ENCODE assay signal across 22 cellular contexts in genomic region chr1:1680031-1680911, GRCh38. TPM values are rescaled to one million over a fixed set of nuclear protein-coding genes. Genes with fewer than 3 reads are reported as not detected.
DNase-seq lines count a peak whose midpoint lies in the region; ATAC-seq and TF ChIP-seq lines count a peak whose summit lies in the region.
"Had no signal": no experiment of that assay in that cellular context is flagged by ENCODE, and none has a peak within 500 bp of the region (broad histone marks: within the 10 kb centered on the region; RNA-seq: fewer than 3 reads in every experiment).

No MANE protein-coding gene starts in this region.

- H3K79me1 ChIP-seq in trophoblast cell (ENCODE audit: low read length) = no peaks in the 10 kb centered on the region

- H3K9me3 ChIP-seq in SK-N-SH (no peaks in the 10 kb centered on the region), Karpas-422 (ENCODE audit: low read length) (no peaks in the 10 kb centered on the region), trophoblast cell (ENCODE audit: insufficient read depth, low read depth, low read length) (no peaks in the 10 kb centered on the region)
- H3K9me3 ChIP-seq: pancreas, tibial nerve had no signal

- no peak overlapping the region for H3K4me2 ChIP-seq in SK-N-SH
- H3K4me2 ChIP-seq in Karpas-422 (ENCODE audit: low read depth, low read length, poor library complexity, severe bottlenecking) = no peak overlapping the region
- no peak overlapping the region for H3K4me2 ChIP-seq in trophoblast cell (ENCODE audit: low read length)

- H2AFZ ChIP-seq in SK-N-SH (ENCODE audit: low read depth) = no peak overlapping the region
- H2AFZ ChIP-seq in Karpas-422 (ENCODE audit: low read length) = no peak overlapping the region
- H2AFZ ChIP-seq in trophoblast cell (ENCODE audit: insufficient read depth, low read length, poor library complexity) = no peak overlapping the region

- no peaks in the 10 kb centered on the region for H3K36me3 ChIP-seq in SK-N-SH (replicated peaks in 1 of 2; ENCODE audit: control insufficient read depth in 1 of 2, insufficient read depth in 2 of 2, low read length in 1 of 2)
- H3K36me3 ChIP-seq in Karpas-422 (ENCODE audit: insufficient read depth, low read length) = no peaks in the 10 kb centered on the region
- H3K36me3 ChIP-seq in trophoblast cell (ENCODE audit: control insufficient read depth in 1 of 2, insufficient read depth in 2 of 2, low read length in 2 of 2) = peaks cover 6% of the 10 kb centered on the region in 2 experiments
- H3K36me3 ChIP-seq: cardiac muscle cell, pancreas had no signal

- H3K14ac ChIP-seq in trophoblast cell (ENCODE audit: low read length) = no peak overlapping the region

- no peaks in the 10 kb centered on the region for H3F3A ChIP-seq in SK-N-SH (replicated peaks; ENCODE audit: insufficient read depth)

- H2BK120ac ChIP-seq in trophoblast cell (ENCODE audit: insufficient read depth, low read length, poor library complexity) = no peak overlapping the region

- H3K4me3 ChIP-seq in SK-N-SH (ENCODE audit: low read depth in 2 of 2, low read length in 1 of 2) (no peak overlapping the region), Karpas-422 (ENCODE audit: low read length) (no peak overlapping the region), trophoblast cell (ENCODE audit: low read depth, low read length) (no peak overlapping the region)
- H3K4me3 ChIP-seq: cardiac muscle cell, pancreas, tibial nerve had no signal

- TF ChIP-seq CTCF in SK-N-SH (IDR thresholded peaks at IDR 0.05) = no peak

- peaks cover 79% of the 10 kb centered on the region for H3K79me2 ChIP-seq in SK-N-SH (ENCODE audit: insufficient read depth)
- H3K79me2 ChIP-seq in Karpas-422 (ENCODE audit: low read length) = peaks cover 32% of the 10 kb centered on the region
- peaks cover 2% of the 10 kb centered on the region for H3K79me2 ChIP-seq in trophoblast cell (ENCODE audit: control insufficient read depth, insufficient read depth, low read length, poor library complexity)

- H3K27me3 ChIP-seq in SK-N-SH (ENCODE audit: insufficient read depth) (no peaks in the 10 kb centered on the region), Karpas-422 (ENCODE audit: low read length) (no peaks in the 10 kb centered on the region), trophoblast cell (ENCODE audit: insufficient read depth, low read length) (no peaks in the 10 kb centered on the region)
- H3K27me3 ChIP-seq: cardiac muscle cell, pancreas, tibial nerve had no signal

- H4K20me1 ChIP-seq in SK-N-SH (ENCODE audit: insufficient read depth) (peaks cover 11% of the 10 kb centered on the region; the same call in 1 of the 2 replicates), Karpas-422 (ENCODE audit: insufficient read depth, low read depth, low read length) (no peaks in the 10 kb centered on the region)

- 93% methylated on average over 24 of the region's 32 CpGs for WGBS in SK-N-SH (ENCODE audit: low lambda C conversion rate)
- WGBS in trophoblast cell (ENCODE audit: extremely low coverage, insufficient coverage, insufficient read length) = no CpG with 5 or more reads among the region's 32 CpGs

- H3K9me2 ChIP-seq in SK-N-SH (no peaks in the 10 kb centered on the region), Karpas-422 (replicated peaks; ENCODE audit: insufficient read depth, low read length) (no peaks in the 10 kb centered on the region)

- DNase-seq in SK-N-SH (peak; percentile 13), Karpas-422 (peak; percentile 31), trophoblast cell (no peak), GDM1 (lab: John Stamatoyannopoulos, UW) (no peak), HCEC 1CT (no peak)
- DNase-seq: activated CD4-positive, alpha-beta T cell treated with anti-CD3 and anti-CD28 coated beads for 48 hours; amniotic stem cell; COR-L47; DND-41; NCI-H1092 treated with DMSO at 0.1 percent for 48 hours; NCI-H2029 treated with DMSO at 0.1 percent for 48 hours; NCI-H82; stimulated activated CD4-positive, alpha-beta T cell treated with anti-CD3 and anti-CD28 coated beads, Interleukin-2, amount 100 ng/mL, for 24 hours; stimulated activated naive CD4-positive, alpha-beta T cell treated with Interleukin-2 at 50 U/mL for 16 hours had no signal

- H2BK5ac ChIP-seq in trophoblast cell (ENCODE audit: low read depth, low read length, poor library complexity) = no peak overlapping the region

- peak overlapping the region; percentile 2 for H3K18ac ChIP-seq in trophoblast cell (ENCODE audit: low read length)

- H3K27ac ChIP-seq in SK-N-SH (ENCODE audit: low read depth in 2 of 2, low read length in 1 of 2) (no peak overlapping the region), Karpas-422 (ENCODE audit: low read length) (no peak overlapping the region), trophoblast cell (ENCODE audit: low read depth, low read length) (no peak overlapping the region)
- H3K27ac ChIP-seq: 22Rv1, cardiac muscle cell, pancreas had no signal

- TF ChIP-seq RAD21 in SK-N-SH (IDR thresholded peaks at IDR 0.05; ENCODE audit: low read length) = no peak

- H3K23ac ChIP-seq in trophoblast cell (ENCODE audit: low read length) = no peak overlapping the region

- CTCF ChIA-PET in SK-N-SH (lab: Yijun Ruan, JAX) = no interaction called here

- H2BK12ac ChIP-seq in trophoblast cell (ENCODE audit: low read length) = no peak overlapping the region

- no peak overlapping the region for H3K9ac ChIP-seq in SK-N-SH
- no peak overlapping the region for H3K9ac ChIP-seq in Karpas-422 (ENCODE audit: low read length)
- H3K9ac ChIP-seq in trophoblast cell (ENCODE audit: low read length) = no peak overlapping the region

- H3K4ac ChIP-seq in trophoblast cell (ENCODE audit: low read depth, low read length) = no peak overlapping the region

- H4K8ac ChIP-seq in trophoblast cell (ENCODE audit: low read depth, low read length) = no peak overlapping the region

- no peak for ATAC-seq in SK-N-SH treated with all-trans-retinoic acid at 6 μM for 48 hours
- ATAC-seq in esophagus mucosa = peak; percentile 14
- no peak for ATAC-seq in HG03045 (IDR thresholded peaks at IDR 0.05; ENCODE audit: unreplicated experiment)
- ATAC-seq: activated T-helper 17 cell treated with anti-CD3 and anti-CD28 coated beads, Interleukin-2, amount 50 U/mL, for 72 hours had no signal

- POLR2A ChIA-PET in SK-N-SH (lab: Yijun Ruan, JAX) = no interaction called here

- H2AK5ac ChIP-seq in trophoblast cell (ENCODE audit: low read length) = no peak overlapping the region

- H3K4me1 ChIP-seq in SK-N-SH (ENCODE audit: control insufficient read depth in 1 of 2, insufficient read depth in 2 of 2, low read depth in 1 of 2, low read length in 1 of 2) (no peaks in the 10 kb centered on the region; a peak in 1 of 4 replicates), Karpas-422 (ENCODE audit: low read length) (peaks cover 22% of the 10 kb centered on the region), trophoblast cell (ENCODE audit: control insufficient read depth in 1 of 2, insufficient read depth in 2 of 2, low read length in 2 of 2) (no peaks in the 10 kb centered on the region)

- H4K12ac ChIP-seq in trophoblast cell (ENCODE audit: low read depth, low read length) = no peak overlapping the region

- no peak for TF ChIP-seq EP300 in SK-N-SH (IDR thresholded peaks at IDR 0.05; ENCODE audit: borderline replicate concordance in 1 of 2, low read depth in 1 of 2, low read length in 1 of 2)

- H4K91ac ChIP-seq in trophoblast cell (ENCODE audit: low read depth, low read length) = no peak overlapping the region

TF ChIP-seq in SK-N-SH, 30 proteins besides CTCF, POLR2A, EP300 and RAD21 (continues in another document):
- TF ChIP-seq SIN3A (IDR thresholded peaks at IDR 0.05; ENCODE audit: borderline replicate concordance, low read depth, low read length) (no peak), USF2 (IDR thresholded peaks at IDR 0.05; ENCODE audit: borderline replicate concordance, low read depth, low read length) (no peak)

RNA-seq across cellular contexts. Expression of gene SLC35E2B, which starts 12.3 kb away (rescaled TPM):
- polyA plus RNA-seq in SK-N-SH (2012; rRNA removed) = 20.5 and 20.6 TPM in 2 replicates
- polyA plus RNA-seq in SK-N-SH (2012; cell fraction: cytosol; rRNA removed) = 15.5 and 19.2 TPM in 2 replicates
- 58.2 and 59.5 TPM in 2 replicates for polyA plus RNA-seq in SK-N-SH (2012; cell fraction: nucleus; rRNA removed)
- total RNA-seq in Karpas-422 (2014; rRNA removed; shearing (Covaris generic); ENCODE audit: low replicate concordance) = 24.9 and 32.9 TPM in 2 replicates
- 17.4 TPM for total RNA-seq in esophagus mucosa
- 25.3 TPM in 2 replicates for polyA plus RNA-seq in trophoblast cell (2013)

RNA-seq across cellular contexts. Expression of gene CDK11B, which starts 21.5 kb away (rescaled TPM):
- polyA plus RNA-seq in SK-N-SH (2012; rRNA removed) = 11.3 and 15.0 TPM in 2 replicates
- polyA plus RNA-seq in SK-N-SH (2012; cell fraction: cytosol; rRNA removed) = 13.7 and 15.0 TPM in 2 replicates
- polyA plus RNA-seq in SK-N-SH (2012; cell fraction: nucleus; rRNA removed) = 31.3 and 32.9 TPM in 2 replicates
- 11.4 and 16.1 TPM in 2 replicates for total RNA-seq in Karpas-422 (2014; rRNA removed; shearing (Covaris generic); ENCODE audit: low replicate concordance)
- total RNA-seq in esophagus mucosa = 10.9 TPM
- polyA plus RNA-seq in trophoblast cell (2013) = 41.3 and 43.5 TPM in 2 replicates

RNA-seq across cellular contexts. Expression of gene CDK11A, which starts 43.9 kb away (rescaled TPM):
- 22.0 and 24.0 TPM in 2 replicates for polyA plus RNA-seq in SK-N-SH (2012; rRNA removed)
- polyA plus RNA-seq in SK-N-SH (2012; cell fraction: cytosol; rRNA removed) = 9.6 and 10.1 TPM in 2 replicates
- 159 and 185 TPM in 2 replicates for polyA plus RNA-seq in SK-N-SH (2012; cell fraction: nucleus; rRNA removed)
- 26.2 and 39.6 TPM in 2 replicates for total RNA-seq in Karpas-422 (2014; rRNA removed; shearing (Covaris generic); ENCODE audit: low replicate concordance)
- 15.7 TPM for total RNA-seq in esophagus mucosa
- polyA plus RNA-seq in trophoblast cell (2013) = 32.6 and 35.0 TPM in 2 replicates

RNA-seq across cellular contexts. Expression of gene MMP23B, which starts 48.3 kb away (rescaled TPM):
- polyA plus RNA-seq in SK-N-SH (2012; rRNA removed) = 0.96 and 1.2 TPM in 2 replicates
- polyA plus RNA-seq in SK-N-SH (2012; cell fraction: cytosol; rRNA removed) = 0.10 and 0.15 TPM in 2 replicates
- 9.6 and 17.1 TPM in 2 replicates for polyA plus RNA-seq in SK-N-SH (2012; cell fraction: nucleus; rRNA removed)
- total RNA-seq in Karpas-422 (2014; rRNA removed; shearing (Covaris generic); ENCODE audit: low replicate concordance) = 1.3 and 2.7 TPM in 2 replicates
- total RNA-seq in esophagus mucosa = 0.92 TPM
- polyA plus RNA-seq in trophoblast cell (2013) = 26.6 and 30.7 TPM in 2 replicates

Comparison
In these comparisons a context has a peak if more than half of its experiments do, and no peak if none do; other contexts are left out.
1. DNase-seq: peak in SK-N-SH (single experiment) and Karpas-422 (single experiment); none in trophoblast cell (0 of 2), GDM1 (single experiment) and HCEC 1CT (single experiment).